In genomic region chr18:72086421-72086820, GRCh38 we compare ENCODE assay signal across 9 cellular contexts.
DNase-seq lines count a peak whose midpoint lies in the region; ATAC-seq and TF ChIP-seq lines count a peak whose summit lies in the region.
"Had no signal": no experiment of that assay in that cellular context is flagged by ENCODE, and none has a peak within 500 bp of the region (broad histone marks: within the 10 kb centered on the region; RNA-seq: fewer than 3 reads in every experiment).

No MANE protein-coding gene starts in this region.

- no peak overlapping the region for H2AFZ ChIP-seq in Loucy (ENCODE audit: low read length)

- no peaks in the 10 kb centered on the region for H3K36me3 Mint-ChIP-seq in nephron progenitor cell (ENCODE audit: low read depth)

- TF ChIP-seq CTCF in GM10266 (IDR thresholded peaks at IDR 0.05; ENCODE audit: control insufficient read depth, insufficient read depth, low read depth, missing control alignments), result peak; percentile 35
- peak; percentile 64 for TF ChIP-seq CTCF in Loucy (conservative IDR thresholded peaks at IDR 0.05; ENCODE audit: low read length)
- TF ChIP-seq CTCF in nephron progenitor cell (IDR thresholded peaks at IDR 0.05), result peak; percentile 49

- no peak overlapping the region for H3K4me2 ChIP-seq in Loucy (ENCODE audit: low read depth, low read length, poor library complexity, severe bottlenecking)

- no peak overlapping the region for H3K27ac Mint-ChIP-seq in nephron progenitor cell
- H3K27ac Mint-ChIP-seq: dendritic cell treated with granulocyte-macrophage colony-stimulating factor and Interleukin-4, amounts not matched to agents 40 ng/mL and 50 ng/mL, for 4 days had no signal

- no peaks in the 10 kb centered on the region for H3K36me3 ChIP-seq in Loucy (ENCODE audit: insufficient read depth, low read length)

- H3K9me2 ChIP-seq in Loucy (replicated peaks; ENCODE audit: low read depth, low read length), result no peaks in the 10 kb centered on the region

- H3K4me3 Mint-ChIP-seq in nephron progenitor cell, result no peak overlapping the region
- H3K4me3 Mint-ChIP-seq: dendritic cell treated with granulocyte-macrophage colony-stimulating factor and Interleukin-4, amounts not matched to agents 40 ng/mL and 50 ng/mL, for 4 days had no signal

- no peaks in the 10 kb centered on the region for H3K27me3 ChIP-seq in Loucy (ENCODE audit: insufficient read depth, low read length, poor library complexity, severe bottlenecking)

- ATAC-seq in HG03135 (IDR thresholded peaks at IDR 0.05; ENCODE audit: unreplicated experiment) (no peak), GM21786 (IDR thresholded peaks at IDR 0.05; ENCODE audit: unreplicated experiment) (no peak)

- no peak for DNase-seq in GM10266 (ENCODE audit: extremely low spot score)
- peak; percentile 7 for DNase-seq in astrocyte of the hippocampus (ENCODE audit: low read depth, low spot score)
- no peak for DNase-seq in nephron progenitor cell
- DNase-seq in NCI-H2196 (lab: John Stamatoyannopoulos, UW; ENCODE audit: unreplicated experiment), result no peak
- DNase-seq in posterior vena cava (ENCODE audit: low spot score), result no peak

- H3K9me3 Mint-ChIP-seq in nephron progenitor cell, result peaks cover 3% of the 10 kb centered on the region
- H3K9me3 Mint-ChIP-seq: dendritic cell treated with granulocyte-macrophage colony-stimulating factor and Interleukin-4, amounts not matched to agents 40 ng/mL and 50 ng/mL, for 4 days had no signal

- no peaks in the 10 kb centered on the region for H4K20me1 ChIP-seq in Loucy (ENCODE audit: insufficient read depth, low read length, poor library complexity, severe bottlenecking)

- no peaks in the 10 kb centered on the region for H3F3A ChIP-seq in Loucy (ENCODE audit: low read depth)

- intact Hi-C loops in posterior vena cava (cut with DNase I), result no loop called here

- no peaks in the 10 kb centered on the region for H3K4me1 Mint-ChIP-seq in nephron progenitor cell

- H3K4me1 ChIP-seq in Loucy (ENCODE audit: insufficient read depth, low read length, poor library complexity, severe bottlenecking), result no peaks in the 10 kb centered on the region

- H3K27me3 Mint-ChIP-seq in nephron progenitor cell (ENCODE audit: low read depth, poor library complexity), result no peaks in the 10 kb centered on the region
- H3K27me3 Mint-ChIP-seq: dendritic cell treated with granulocyte-macrophage colony-stimulating factor and Interleukin-4, amounts not matched to agents 40 ng/mL and 50 ng/mL, for 4 days had no signal

- H3K79me2 ChIP-seq in Loucy (ENCODE audit: insufficient read depth, low read length), result no peaks in the 10 kb centered on the region

- no peaks in the 10 kb centered on the region for H3K9me3 ChIP-seq in Loucy (ENCODE audit: insufficient read depth, low read depth, low read length)

- no peak overlapping the region for H3K4me3 ChIP-seq in Loucy (ENCODE audit: low read length, poor library complexity, severe bottlenecking)

- no peak overlapping the region for H3K9ac ChIP-seq in Loucy (ENCODE audit: low read depth, low read length, poor library complexity, severe bottlenecking)
